In the genomic region with DNA sequence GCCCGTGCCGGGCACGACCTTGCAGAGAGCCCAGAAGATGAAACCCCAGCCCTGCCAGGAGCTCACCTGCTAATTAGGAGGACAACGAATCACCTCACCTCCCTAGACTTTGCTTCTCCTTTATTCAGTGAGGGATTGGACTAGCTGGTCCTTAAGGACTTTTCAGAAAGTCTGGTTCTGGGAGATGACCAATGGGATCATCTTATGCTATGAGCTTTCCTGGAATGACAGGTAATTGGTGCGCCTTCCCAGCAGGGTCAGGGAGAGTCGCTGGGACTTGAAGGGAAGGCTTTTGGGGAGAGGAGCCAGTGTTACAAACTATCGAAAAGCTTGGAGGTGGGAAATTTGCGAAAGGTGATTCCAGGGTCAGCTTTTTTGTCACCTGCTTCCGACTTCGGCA, we compare ENCODE assay signal across 8 cellular contexts.
DNase-seq lines count a peak whose midpoint lies in the region; ATAC-seq and TF ChIP-seq lines count a peak whose summit lies in the region.
"Not testable (repeated sequence)": the region's sequence is repeated elsewhere in the genome, so short reads cannot be mapped to it uniquely, and the experiment has no call there.

No MANE protein-coding gene starts in this region.

- H3K27ac Mint-ChIP-seq in IgD-negative memory B cell, result peak overlapping the region; percentile 96 to 100 (median 97)
- peak overlapping the region; percentile 90 for H3K27ac Mint-ChIP-seq in activated naive CD4-positive, alpha-beta T cell treated with anti-CD3 and anti-CD28 coated beads, Interleukin-2, amount 10 ng/mL, durations not matched to agents 7 days and 5 days
- H3K27ac Mint-ChIP-seq in endodermal cell, result peak overlapping the region; percentile 98

- POLR2A ChIA-PET in PC-3 (lab: Charles Lee; ENCODE audit: unreplicated experiment), result interaction anchor here (0.6 kb wide), 1 partner anchor 274 kb away, joined by 3 read pairs; no protein-coding TSS in a partner anchor

- H3K36me3 Mint-ChIP-seq in IgD-negative memory B cell; activated naive CD4-positive, alpha-beta T cell treated with anti-CD3 and anti-CD28 coated beads, Interleukin-2, amount 10 ng/mL, durations not matched to agents 7 days and 5 days; endodermal cell (ENCODE audit: low read depth): not testable (repeated sequence)

- not testable (repeated sequence) for H3K36me3 ChIP-seq in PC-3 (ENCODE audit: low read depth, low read length); endodermal cell (ENCODE audit: control insufficient read depth, insufficient read depth, low read length); neuron (ENCODE audit: insufficient read depth, low read length); thyroid gland

- peak; percentile 64 for ATAC-seq in PC-3

- peak; percentile 1 for DNase-seq in DMS114 treated with DMSO at 0.1 percent for 48 hours (lab: John Stamatoyannopoulos, UW; ENCODE audit: unreplicated experiment)
- peak; percentile 49 for DNase-seq in PC-3
- not testable (repeated sequence) for DNase-seq in activated naive CD4-positive, alpha-beta T cell treated with anti-CD3 and anti-CD28 coated beads, Interleukin-2, amount 10 ng/mL, durations not matched to agents 7 days and 5 days
- DNase-seq in endodermal cell, result peak; percentile 68
- peak; percentile 60 for DNase-seq in islet precursor cell
- DNase-seq in thyroid gland, result peak in 1 of 2 donors; percentile 21

- not testable (repeated sequence) for H3K9me2 ChIP-seq in PC-3 (replicated peaks; ENCODE audit: low read length)

- H2AFZ ChIP-seq in PC-3 (ENCODE audit: low read length), result peak overlapping the region; percentile 77
- peak overlapping the region; percentile 97 for H2AFZ ChIP-seq in neuron (ENCODE audit: low read depth, low read length)

- not testable (repeated sequence) for TF ChIP-seq POLR2A in thyroid gland (IDR thresholded peaks at IDR 0.05)

- H4K20me1 ChIP-seq in PC-3 (ENCODE audit: low read length), result not testable (repeated sequence)

- peak overlapping the region; percentile 74 for H3K9ac ChIP-seq in PC-3 (ENCODE audit: low read length)
- H3K9ac ChIP-seq in endodermal cell (ENCODE audit: extremely low read depth, low read length, poor library complexity, severe bottlenecking), result peak overlapping the region; percentile 47

- H3K4me3 Mint-ChIP-seq in IgD-negative memory B cell (peak overlapping the region; percentile 97 to 100 (median 99)), endodermal cell (peak overlapping the region; percentile 85)
- H3K4me3 Mint-ChIP-seq in activated naive CD4-positive, alpha-beta T cell treated with anti-CD3 and anti-CD28 coated beads, Interleukin-2, amount 10 ng/mL, durations not matched to agents 7 days and 5 days, result peak overlapping the region; percentile 86

- intact Hi-C loops in PC-3 (cut with micrococcal nuclease); thyroid gland (cut with DNase I): not testable (repeated sequence)

- H3K9me3 Mint-ChIP-seq in IgD-negative memory B cell; activated naive CD4-positive, alpha-beta T cell treated with anti-CD3 and anti-CD28 coated beads, Interleukin-2, amount 10 ng/mL, durations not matched to agents 7 days and 5 days; endodermal cell: not testable (repeated sequence)

- BruUV-seq in PC-3 (replicated peaks; lab: Mats Ljungman, UMichigan), result not testable (repeated sequence)

- H3K27me3 Mint-ChIP-seq in IgD-negative memory B cell; activated naive CD4-positive, alpha-beta T cell treated with anti-CD3 and anti-CD28 coated beads, Interleukin-2, amount 10 ng/mL, durations not matched to agents 7 days and 5 days: not testable (repeated sequence)
- peaks cover 10% of the 10 kb centered on the region for H3K27me3 Mint-ChIP-seq in endodermal cell (ENCODE audit: insufficient read depth)

- WGBS in endodermal cell (ENCODE audit: insufficient coverage in 1 of 2, insufficient read length in 1 of 2), 2 experiments, result 48 to 61% methylated on average over 4 to 6 of the region's 10 CpGs
- WGBS in thyroid gland, 2 donors, result 8 to 45% methylated on average over 6 of the region's 10 CpGs

- H3K79me2 ChIP-seq in PC-3 (ENCODE audit: low read length), result not testable (repeated sequence)

- CTCF ChIA-PET in PC-3 (lab: Charles Lee), result not testable (repeated sequence)
- CTCF ChIA-PET in activated naive CD4-positive, alpha-beta T cell treated with anti-CD3 and anti-CD28 coated beads, Interleukin-2, amount 10 ng/mL, durations not matched to agents 7 days and 5 days (lab: Charles Lee), result interaction anchor here (1.7 kb wide), 1 partner anchor 259 kb away, joined by 4 read pairs; no protein-coding TSS in a partner anchor

- H3K4me3 ChIP-seq in PC-3 (ENCODE audit: low read length) (peak overlapping the region; percentile 78), endodermal cell (ENCODE audit: low read length) (peak overlapping the region; percentile 81), neuron (ENCODE audit: low read length) (peak overlapping the region; percentile 96), thyroid gland (replicated peaks in 1 of 3) (peak overlapping the region in 2 of 3 donors; percentile 27 to 41)

- not testable (repeated sequence) for H3K27me3 ChIP-seq in PC-3 (ENCODE audit: low read length); endodermal cell (ENCODE audit: control insufficient read depth, insufficient read depth, low read length, poor library complexity, severe bottlenecking); neuron (ENCODE audit: insufficient read depth, low read length); thyroid gland

- H3K4me1 ChIP-seq in PC-3 (ENCODE audit: insufficient read depth, low read length); endodermal cell (ENCODE audit: control insufficient read depth, insufficient read depth, low read length); neuron (ENCODE audit: insufficient read depth, low read length); thyroid gland: not testable (repeated sequence)

- H3F3A ChIP-seq in PC-3 (ENCODE audit: low read length, unreplicated experiment), result not testable (repeated sequence)

- peaks cover 11 to 24% (median 12%) of the 10 kb centered on the region in 3 donors for H3K4me1 Mint-ChIP-seq in IgD-negative memory B cell
- peaks cover 28% of the 10 kb centered on the region for H3K4me1 Mint-ChIP-seq in activated naive CD4-positive, alpha-beta T cell treated with anti-CD3 and anti-CD28 coated beads, Interleukin-2, amount 10 ng/mL, durations not matched to agents 7 days and 5 days
- H3K4me1 Mint-ChIP-seq in endodermal cell, result not testable (repeated sequence)

- peak overlapping the region; percentile 90 for H3K4me2 ChIP-seq in PC-3 (ENCODE audit: low read length)

- not testable (repeated sequence) for H3K9me3 ChIP-seq in PC-3 (ENCODE audit: low read length); endodermal cell (ENCODE audit: control insufficient read depth, low read length); neuron (ENCODE audit: low read length); thyroid gland

- H3K27ac ChIP-seq in PC-3 (ENCODE audit: low read length), result peak overlapping the region; percentile 54
- not testable (repeated sequence) for H3K27ac ChIP-seq in endodermal cell (ENCODE audit: low read depth, low read length); thyroid gland

- not testable (repeated sequence) for TF ChIP-seq CTCF in PC-3 (conservative IDR thresholded peaks at IDR 0.05; ENCODE audit: low read depth, low read length); endodermal cell (conservative IDR thresholded peaks at IDR 0.05); thyroid gland (IDR thresholded peaks at IDR 0.05)

Comparison
In these comparisons a context has a peak if more than half of its experiments do, and no peak if none do; other contexts are left out.
1. H3K4me3 ChIP-seq: peak in every context shown above with its lines; median percentile 96 in neuron; 81 in endodermal cell; 78 in PC-3; 34 in thyroid gland.